In genomic region chrX:63755892-63756291, GRCh38 we compare ENCODE assay signal across 8 cellular contexts. TPM values are rescaled to one million over a fixed set of nuclear protein-coding genes. Genes with fewer than 3 reads are reported as not detected.
A peak's percentile ranks its signal among the peaks of the same experiment; 100 is the strongest.
DNase-seq lines count a peak whose midpoint lies in the region; ATAC-seq, FAIRE-seq and TF ChIP-seq lines count a peak whose summit lies in the region.

No MANE protein-coding gene starts in this region.

- H3K4me1 ChIP-seq in body of pancreas = peaks cover 14% of the 10 kb centered on the region

- TF ChIP-seq CTCF in body of pancreas (IDR thresholded peaks at IDR 0.05) (no peak), osteocyte (IDR thresholded peaks at IDR 0.05) (no peak)

- H3K27ac Mint-ChIP-seq in osteocyte (ENCODE audit: unreplicated experiment) (peak overlapping the region; percentile 99), immature natural killer cell (no peak overlapping the region)

- H3K36me3 ChIP-seq in body of pancreas (replicated peaks in 1 of 2; ENCODE audit: insufficient read depth in 1 of 2, low read depth in 2 of 2) = no peaks in the 10 kb centered on the region

- H3K27me3 ChIP-seq in body of pancreas = no peaks in the 10 kb centered on the region

- H3K4me3 ChIP-seq in body of pancreas = no peak overlapping the region

- peak overlapping the region in 3 of 4 donors; percentile 88 to 90 (median 88) for H3K27ac ChIP-seq in body of pancreas

- TF ChIP-seq POLR2A in body of pancreas (IDR thresholded peaks at IDR 0.05) = no peak

- 0% methylated on average over 1 of the region's 1 CpG; no CpG with 5 or more reads in 1 of the 2 donors for WGBS in body of pancreas, 2 donors

- no peaks in the 10 kb centered on the region for H3K9me3 ChIP-seq in body of pancreas

- DNase-seq in GM18507 (ENCODE audit: extremely low spot score, insufficient read length, low read depth) (no peak), body of pancreas (no peak), osteocyte (ENCODE audit: extremely low spot score, unreplicated experiment) (no peak), NCI-H510A (lab: John Stamatoyannopoulos, UW) (no peak), NCI-H1694 treated with DMSO at 0.1 percent for 48 hours (lab: John Stamatoyannopoulos, UW) (no peak), immature natural killer cell (no peak)
- DNase-seq in effector CD8-positive, alpha-beta T cell (lab: John Stamatoyannopoulos, UW) = no peak

- H3K4me3 Mint-ChIP-seq in osteocyte (ENCODE audit: unreplicated experiment) = no peak overlapping the region
- peak overlapping the region in 1 of 5 donors; percentile 100 for H3K4me3 Mint-ChIP-seq in immature natural killer cell

- H3K4me1 Mint-ChIP-seq in osteocyte (ENCODE audit: unreplicated experiment) = peaks cover 33% of the 10 kb centered on the region
- H3K4me1 Mint-ChIP-seq in immature natural killer cell = peaks cover 34 to 35% of the 10 kb centered on the region in 2 donors

- intact Hi-C loops in body of pancreas (cut with DNase I) = no loop called here

- peak; percentile 18 for FAIRE-seq in GM18507 (lab: Jason Lieb, UNC)

- peak; percentile 20 for ATAC-seq in HG03442 (IDR thresholded peaks at IDR 0.05; ENCODE audit: unreplicated experiment)
- ATAC-seq in body of pancreas = no peak

- H3K9me3 Mint-ChIP-seq in osteocyte (ENCODE audit: unreplicated experiment) = peaks cover 6% of the 10 kb centered on the region
- H3K9me3 Mint-ChIP-seq in immature natural killer cell = peaks cover 0 to 2% (median 0%) of the 10 kb centered on the region in 6 donors

- H3K36me3 Mint-ChIP-seq in osteocyte (ENCODE audit: unreplicated experiment) (no peaks in the 10 kb centered on the region), immature natural killer cell (no peaks in the 10 kb centered on the region)

- H3K27me3 Mint-ChIP-seq in osteocyte (ENCODE audit: unreplicated experiment) (no peaks in the 10 kb centered on the region), immature natural killer cell (ENCODE audit: low read depth in 3 of 3) (peaks cover 8 to 10% (median 8%) of the 10 kb centered on the region in 3 donors)

RNA-seq across cellular contexts. Expression of gene ARHGEF9, which starts 29.1 kb away (rescaled TPM):
- total RNA-seq in body of pancreas = 10 to 100 TPM in 1 of 2 donors, 1 to 10 TPM in 1; 5.4 to 64.6 TPM
- 34.3 and 40.7 TPM in 2 replicates for total RNA-seq in osteocyte
- polyA plus RNA-seq in immature natural killer cell = 10 to 100 TPM; 13.3 to 21.2 (median 15.5) TPM
